In the genomic region with DNA sequence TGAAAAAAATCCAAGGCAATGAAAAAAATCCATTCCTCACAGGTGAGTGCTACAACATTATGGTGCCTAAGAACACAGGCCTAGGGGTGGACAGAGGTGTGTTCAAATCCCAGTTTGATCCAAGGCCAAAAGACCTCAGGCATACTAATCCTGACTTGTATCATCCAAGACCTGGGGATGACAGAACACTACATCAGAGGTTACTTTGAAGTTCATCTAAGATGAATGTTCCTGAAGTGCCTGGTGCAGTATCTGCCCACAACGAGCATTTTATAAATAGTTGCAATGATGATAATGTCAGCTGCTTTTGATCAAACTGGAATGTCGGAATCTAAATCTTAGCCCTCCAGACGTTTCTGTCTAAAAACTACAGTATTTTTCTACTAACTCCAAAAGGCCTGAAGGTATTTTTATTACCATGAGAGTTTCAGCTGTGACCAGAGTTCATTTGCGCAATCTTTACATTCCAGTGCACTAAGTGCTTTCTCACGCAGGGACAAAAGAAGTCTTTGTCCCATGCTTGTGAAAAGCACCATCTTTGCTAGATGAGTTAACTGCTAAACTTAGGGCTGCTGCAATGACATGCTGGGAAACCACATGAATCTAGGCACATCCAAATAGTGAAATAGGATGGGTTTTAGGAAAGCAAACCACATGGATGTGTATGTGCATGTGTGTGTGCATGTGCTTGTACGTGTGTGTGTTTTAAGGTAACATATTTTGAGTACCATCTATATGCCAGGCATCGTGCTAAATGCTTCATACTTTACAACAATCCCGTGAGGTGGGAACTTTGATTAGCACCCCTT, we compare ENCODE assay signal across 1 cellular context.
TF ChIP-seq lines count a peak whose summit lies in the region.

No MANE protein-coding gene starts in this region.

TF ChIP-seq in HepG2, 621 proteins besides CTCF, POLR2A, EP300 and RAD21 (continued from another document and continues in another):
- TF ChIP-seq, protein P1, sequence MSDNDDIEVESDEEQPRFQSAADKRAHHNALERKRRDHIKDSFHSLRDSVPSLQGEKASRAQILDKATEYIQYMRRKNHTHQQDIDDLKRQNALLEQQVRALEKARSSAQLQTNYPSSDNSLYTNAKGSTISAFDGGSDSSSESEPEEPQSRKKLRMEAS (IDR thresholded peaks at IDR 0.05) = peak; percentile 56
- TF ChIP-seq ZFP36L1 (CRISPR knock-in tag; IDR thresholded peaks at IDR 0.05) = peak; percentile 88
- no peak for TF ChIP-seq ZNF674 (CRISPR knock-in tag; IDR thresholded peaks at IDR 0.05; ENCODE audit: low read depth)
- TF ChIP-seq, protein P2, sequence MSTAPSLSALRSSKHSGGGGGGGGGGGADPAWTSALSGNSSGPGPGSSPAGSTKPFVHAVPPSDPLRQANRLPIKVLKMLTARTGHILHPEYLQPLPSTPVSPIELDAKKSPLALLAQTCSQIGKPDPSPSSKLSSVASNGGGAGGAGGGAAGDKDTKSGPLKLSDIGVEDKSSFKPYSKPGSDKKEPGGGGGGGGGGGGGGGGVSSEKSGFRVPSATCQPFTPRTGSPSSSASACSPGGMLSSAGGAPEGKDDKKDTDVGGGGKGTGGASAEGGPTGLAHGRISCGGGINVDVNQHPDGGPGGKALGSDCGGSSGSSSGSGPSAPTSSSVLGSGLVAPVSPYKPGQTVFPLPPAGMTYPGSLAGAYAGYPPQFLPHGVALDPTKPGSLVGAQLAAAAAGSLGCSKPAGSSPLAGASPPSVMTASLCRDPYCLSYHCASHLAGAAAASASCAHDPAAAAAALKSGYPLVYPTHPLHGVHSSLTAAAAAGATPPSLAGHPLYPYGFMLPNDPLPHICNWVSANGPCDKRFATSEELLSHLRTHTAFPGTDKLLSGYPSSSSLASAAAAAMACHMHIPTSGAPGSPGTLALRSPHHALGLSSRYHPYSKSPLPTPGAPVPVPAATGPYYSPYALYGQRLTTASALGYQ (CRISPR knock-in tag; IDR thresholded peaks at IDR 0.05) = peak; percentile 85
- no peak for TF ChIP-seq SCMH1 (CRISPR knock-in tag; IDR thresholded peaks at IDR 0.05; ENCODE audit: borderline replicate concordance)
- no peak; the same call in 1 of the 2 replicates for TF ChIP-seq JUNB (CRISPR knock-in tag; IDR thresholded peaks at IDR 0.05; ENCODE audit: borderline replicate concordance)
- peak; percentile 98 for TF ChIP-seq ISL2 (CRISPR knock-in tag; IDR thresholded peaks at IDR 0.05)
- TF ChIP-seq, protein P3, sequence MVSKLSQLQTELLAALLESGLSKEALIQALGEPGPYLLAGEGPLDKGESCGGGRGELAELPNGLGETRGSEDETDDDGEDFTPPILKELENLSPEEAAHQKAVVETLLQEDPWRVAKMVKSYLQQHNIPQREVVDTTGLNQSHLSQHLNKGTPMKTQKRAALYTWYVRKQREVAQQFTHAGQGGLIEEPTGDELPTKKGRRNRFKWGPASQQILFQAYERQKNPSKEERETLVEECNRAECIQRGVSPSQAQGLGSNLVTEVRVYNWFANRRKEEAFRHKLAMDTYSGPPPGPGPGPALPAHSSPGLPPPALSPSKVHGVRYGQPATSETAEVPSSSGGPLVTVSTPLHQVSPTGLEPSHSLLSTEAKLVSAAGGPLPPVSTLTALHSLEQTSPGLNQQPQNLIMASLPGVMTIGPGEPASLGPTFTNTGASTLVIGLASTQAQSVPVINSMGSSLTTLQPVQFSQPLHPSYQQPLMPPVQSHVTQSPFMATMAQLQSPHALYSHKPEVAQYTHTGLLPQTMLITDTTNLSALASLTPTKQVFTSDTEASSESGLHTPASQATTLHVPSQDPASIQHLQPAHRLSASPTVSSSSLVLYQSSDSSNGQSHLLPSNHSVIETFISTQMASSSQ (IDR thresholded peaks at IDR 0.05; ENCODE audit: low read depth) = 0 out of 2 replicates have a peak, but pooled peaks have one; percentile 43
- TF ChIP-seq, protein P3 (CRISPR knock-in tag; IDR thresholded peaks at IDR 0.05; ENCODE audit: borderline replicate concordance) = peak; percentile 77; the same call in 1 of the 2 replicates
- peak; percentile 81 for TF ChIP-seq PPARG (CRISPR knock-in tag; conservative IDR thresholded peaks at IDR 0.05)
- TF ChIP-seq GATA4 (IDR thresholded peaks at IDR 0.05; ENCODE audit: borderline replicate concordance, low read depth) = peak; percentile 73; the same call in 1 of the 2 replicates
- TF ChIP-seq ZFP1 (CRISPR knock-in tag; IDR thresholded peaks at IDR 0.05) = peak; percentile 94
- TF ChIP-seq, protein P4, sequence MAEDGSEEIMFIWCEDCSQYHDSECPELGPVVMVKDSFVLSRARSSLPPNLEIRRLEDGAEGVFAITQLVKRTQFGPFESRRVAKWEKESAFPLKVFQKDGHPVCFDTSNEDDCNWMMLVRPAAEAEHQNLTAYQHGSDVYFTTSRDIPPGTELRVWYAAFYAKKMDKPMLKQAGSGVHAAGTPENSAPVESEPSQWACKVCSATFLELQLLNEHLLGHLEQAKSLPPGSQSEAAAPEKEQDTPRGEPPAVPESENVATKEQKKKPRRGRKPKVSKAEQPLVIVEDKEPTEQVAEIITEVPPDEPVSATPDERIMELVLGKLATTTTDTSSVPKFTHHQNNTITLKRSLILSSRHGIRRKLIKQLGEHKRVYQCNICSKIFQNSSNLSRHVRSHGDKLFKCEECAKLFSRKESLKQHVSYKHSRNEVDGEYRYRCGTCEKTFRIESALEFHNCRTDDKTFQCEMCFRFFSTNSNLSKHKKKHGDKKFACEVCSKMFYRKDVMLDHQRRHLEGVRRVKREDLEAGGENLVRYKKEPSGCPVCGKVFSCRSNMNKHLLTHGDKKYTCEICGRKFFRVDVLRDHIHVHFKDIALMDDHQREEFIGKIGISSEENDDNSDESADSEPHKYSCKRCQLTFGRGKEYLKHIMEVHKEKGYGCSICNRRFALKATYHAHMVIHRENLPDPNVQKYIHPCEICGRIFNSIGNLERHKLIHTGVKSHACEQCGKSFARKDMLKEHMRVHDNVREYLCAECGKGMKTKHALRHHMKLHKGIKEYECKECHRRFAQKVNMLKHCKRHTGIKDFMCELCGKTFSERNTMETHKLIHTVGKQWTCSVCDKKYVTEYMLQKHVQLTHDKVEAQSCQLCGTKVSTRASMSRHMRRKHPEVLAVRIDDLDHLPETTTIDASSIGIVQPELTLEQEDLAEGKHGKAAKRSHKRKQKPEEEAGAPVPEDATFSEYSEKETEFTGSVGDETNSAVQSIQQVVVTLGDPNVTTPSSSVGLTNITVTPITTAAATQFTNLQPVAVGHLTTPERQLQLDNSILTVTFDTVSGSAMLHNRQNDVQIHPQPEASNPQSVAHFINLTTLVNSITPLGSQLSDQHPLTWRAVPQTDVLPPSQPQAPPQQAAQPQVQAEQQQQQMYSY (CRISPR knock-in tag; IDR thresholded peaks at IDR 0.05) = no peak
- peak; percentile 72 for TF ChIP-seq FOXK1 (CRISPR knock-in tag; IDR thresholded peaks at IDR 0.05; ENCODE audit: borderline replicate concordance, low read depth)
- no peak for TF ChIP-seq SUZ12 (IDR thresholded peaks at IDR 0.05; ENCODE audit: low read depth, low read length)
- TF ChIP-seq FOXA3 (CRISPR knock-in tag; IDR thresholded peaks at IDR 0.05) = peak; percentile 92
- 0 out of 2 replicates have a peak, but pooled peaks have one; percentile 27 for TF ChIP-seq SIN3A (IDR thresholded peaks at IDR 0.05; ENCODE audit: borderline replicate concordance, low read depth, low read length)
- peak; percentile 88; the same call in 1 of the 2 replicates for TF ChIP-seq MIER3 (CRISPR knock-in tag; IDR thresholded peaks at IDR 0.05; ENCODE audit: borderline replicate concordance)
- TF ChIP-seq, protein P5, sequence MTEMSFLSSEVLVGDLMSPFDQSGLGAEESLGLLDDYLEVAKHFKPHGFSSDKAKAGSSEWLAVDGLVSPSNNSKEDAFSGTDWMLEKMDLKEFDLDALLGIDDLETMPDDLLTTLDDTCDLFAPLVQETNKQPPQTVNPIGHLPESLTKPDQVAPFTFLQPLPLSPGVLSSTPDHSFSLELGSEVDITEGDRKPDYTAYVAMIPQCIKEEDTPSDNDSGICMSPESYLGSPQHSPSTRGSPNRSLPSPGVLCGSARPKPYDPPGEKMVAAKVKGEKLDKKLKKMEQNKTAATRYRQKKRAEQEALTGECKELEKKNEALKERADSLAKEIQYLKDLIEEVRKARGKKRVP (CRISPR knock-in tag; IDR thresholded peaks at IDR 0.05) = peak in 1 of 2 experiments; percentile 86; a peak in 2 of 4 replicates
- peak; percentile 85; the same call in 1 of the 2 replicates for TF ChIP-seq KDM3A (CRISPR knock-in tag; IDR thresholded peaks at IDR 0.05; ENCODE audit: low read depth)
- TF ChIP-seq, protein P6, sequence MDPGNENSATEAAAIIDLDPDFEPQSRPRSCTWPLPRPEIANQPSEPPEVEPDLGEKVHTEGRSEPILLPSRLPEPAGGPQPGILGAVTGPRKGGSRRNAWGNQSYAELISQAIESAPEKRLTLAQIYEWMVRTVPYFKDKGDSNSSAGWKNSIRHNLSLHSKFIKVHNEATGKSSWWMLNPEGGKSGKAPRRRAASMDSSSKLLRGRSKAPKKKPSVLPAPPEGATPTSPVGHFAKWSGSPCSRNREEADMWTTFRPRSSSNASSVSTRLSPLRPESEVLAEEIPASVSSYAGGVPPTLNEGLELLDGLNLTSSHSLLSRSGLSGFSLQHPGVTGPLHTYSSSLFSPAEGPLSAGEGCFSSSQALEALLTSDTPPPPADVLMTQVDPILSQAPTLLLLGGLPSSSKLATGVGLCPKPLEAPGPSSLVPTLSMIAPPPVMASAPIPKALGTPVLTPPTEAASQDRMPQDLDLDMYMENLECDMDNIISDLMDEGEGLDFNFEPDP (CRISPR knock-in tag; conservative IDR thresholded peaks at IDR 0.05) = no peak
- TF ChIP-seq, protein P7, sequence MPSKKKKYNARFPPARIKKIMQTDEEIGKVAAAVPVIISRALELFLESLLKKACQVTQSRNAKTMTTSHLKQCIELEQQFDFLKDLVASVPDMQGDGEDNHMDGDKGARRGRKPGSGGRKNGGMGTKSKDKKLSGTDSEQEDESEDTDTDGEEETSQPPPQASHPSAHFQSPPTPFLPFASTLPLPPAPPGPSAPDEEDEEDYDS (CRISPR knock-in tag; IDR thresholded peaks at IDR 0.05) = no peak; the same call in 1 of the 2 replicates
- peak; percentile 97 for TF ChIP-seq NCOR1 (IDR thresholded peaks at IDR 0.05; ENCODE audit: borderline replicate concordance, low read length)
- TF ChIP-seq BHLHE40 (IDR thresholded peaks at IDR 0.05; ENCODE audit: low read length) = 0 out of 2 replicates have a peak, but pooled peaks have one; percentile 10
- TF ChIP-seq ZNF292 (CRISPR knock-in tag; IDR thresholded peaks at IDR 0.05; ENCODE audit: borderline replicate concordance, low read depth) = peak; percentile 85; the same call in 1 of the 2 replicates
- TF ChIP-seq ZNF652 (CRISPR knock-in tag; IDR thresholded peaks at IDR 0.05; ENCODE audit: borderline replicate concordance, low read depth) = peak; percentile 37; the same call in 1 of the 2 replicates
- TF ChIP-seq, protein P8, sequence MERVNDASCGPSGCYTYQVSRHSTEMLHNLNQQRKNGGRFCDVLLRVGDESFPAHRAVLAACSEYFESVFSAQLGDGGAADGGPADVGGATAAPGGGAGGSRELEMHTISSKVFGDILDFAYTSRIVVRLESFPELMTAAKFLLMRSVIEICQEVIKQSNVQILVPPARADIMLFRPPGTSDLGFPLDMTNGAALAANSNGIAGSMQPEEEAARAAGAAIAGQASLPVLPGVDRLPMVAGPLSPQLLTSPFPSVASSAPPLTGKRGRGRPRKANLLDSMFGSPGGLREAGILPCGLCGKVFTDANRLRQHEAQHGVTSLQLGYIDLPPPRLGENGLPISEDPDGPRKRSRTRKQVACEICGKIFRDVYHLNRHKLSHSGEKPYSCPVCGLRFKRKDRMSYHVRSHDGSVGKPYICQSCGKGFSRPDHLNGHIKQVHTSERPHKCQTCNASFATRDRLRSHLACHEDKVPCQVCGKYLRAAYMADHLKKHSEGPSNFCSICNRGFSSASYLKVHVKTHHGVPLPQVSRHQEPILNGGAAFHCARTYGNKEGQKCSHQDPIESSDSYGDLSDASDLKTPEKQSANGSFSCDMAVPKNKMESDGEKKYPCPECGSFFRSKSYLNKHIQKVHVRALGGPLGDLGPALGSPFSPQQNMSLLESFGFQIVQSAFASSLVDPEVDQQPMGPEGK (CRISPR knock-in tag; IDR thresholded peaks at IDR 0.05) = peak; percentile 57; the same call in 1 of the 2 replicates
- TF ChIP-seq ZNF562 (CRISPR knock-in tag; IDR thresholded peaks at IDR 0.05; ENCODE audit: borderline replicate concordance) = no peak
- no peak for TF ChIP-seq MAFK (conservative IDR thresholded peaks at IDR 0.05 in 1 of 2, IDR thresholded peaks at IDR 0.05 in 1 of 2; ENCODE audit: low read length in 2 of 2)
- peak; percentile 96 for TF ChIP-seq MED1 (CRISPR knock-in tag; IDR thresholded peaks at IDR 0.05)
- TF ChIP-seq, protein P9, sequence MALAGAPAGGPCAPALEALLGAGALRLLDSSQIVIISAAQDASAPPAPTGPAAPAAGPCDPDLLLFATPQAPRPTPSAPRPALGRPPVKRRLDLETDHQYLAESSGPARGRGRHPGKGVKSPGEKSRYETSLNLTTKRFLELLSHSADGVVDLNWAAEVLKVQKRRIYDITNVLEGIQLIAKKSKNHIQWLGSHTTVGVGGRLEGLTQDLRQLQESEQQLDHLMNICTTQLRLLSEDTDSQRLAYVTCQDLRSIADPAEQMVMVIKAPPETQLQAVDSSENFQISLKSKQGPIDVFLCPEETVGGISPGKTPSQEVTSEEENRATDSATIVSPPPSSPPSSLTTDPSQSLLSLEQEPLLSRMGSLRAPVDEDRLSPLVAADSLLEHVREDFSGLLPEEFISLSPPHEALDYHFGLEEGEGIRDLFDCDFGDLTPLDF (CRISPR knock-in tag; IDR thresholded peaks at IDR 0.05) = no peak
- 0 out of 2 replicates have a peak, but pooled peaks have one; percentile 37 for TF ChIP-seq ZNF567 (CRISPR knock-in tag; IDR thresholded peaks at IDR 0.05; ENCODE audit: borderline replicate concordance)
- peak; percentile 47 for TF ChIP-seq POGZ (CRISPR knock-in tag; IDR thresholded peaks at IDR 0.05)
- no peak for TF ChIP-seq ARHGAP35 (CRISPR knock-in tag; IDR thresholded peaks at IDR 0.05; ENCODE audit: borderline replicate concordance)
- TF ChIP-seq KAT8 (CRISPR knock-in tag; IDR thresholded peaks at IDR 0.05) = peak; percentile 58
- TF ChIP-seq, protein P10, sequence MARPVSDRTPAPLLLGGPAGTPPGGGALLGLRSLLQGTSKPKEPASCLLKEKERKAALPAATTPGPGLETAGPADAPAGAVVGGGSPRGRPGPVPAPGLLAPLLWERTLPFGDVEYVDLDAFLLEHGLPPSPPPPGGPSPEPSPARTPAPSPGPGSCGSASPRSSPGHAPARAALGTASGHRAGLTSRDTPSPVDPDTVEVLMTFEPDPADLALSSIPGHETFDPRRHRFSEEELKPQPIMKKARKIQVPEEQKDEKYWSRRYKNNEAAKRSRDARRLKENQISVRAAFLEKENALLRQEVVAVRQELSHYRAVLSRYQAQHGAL (CRISPR knock-in tag; IDR thresholded peaks at IDR 0.05; ENCODE audit: not compliant biosample characterization) = no peak
- peak; percentile 62 for TF ChIP-seq ZEB1 (IDR thresholded peaks at IDR 0.05; ENCODE audit: insufficient replicate concordance, low read depth)
- TF ChIP-seq ZMAT3 (CRISPR knock-in tag; conservative IDR thresholded peaks at IDR 0.05) = 0 out of 2 replicates have a peak, but pooled peaks have one; percentile 51
- no peak for TF ChIP-seq ZNF160 (CRISPR knock-in tag; IDR thresholded peaks at IDR 0.05)
- peak; percentile 48; the same call in 1 of the 2 replicates for TF ChIP-seq NFE2L2 (IDR thresholded peaks at IDR 0.05; ENCODE audit: low read length)
